In genomic region chr7:45001138-45001694, GRCh38 we compare ENCODE assay signal across 8 cellular contexts. TPM values are rescaled to one million over a fixed set of nuclear protein-coding genes. Genes with fewer than 3 reads are reported as not detected.
DNase-seq lines count a peak whose midpoint lies in the region; ATAC-seq, FAIRE-seq and TF ChIP-seq lines count a peak whose summit lies in the region.

No MANE protein-coding gene starts in this region.

- no peak for TF ChIP-seq CTCF in CD4-positive, alpha-beta T cell (IDR thresholded peaks at IDR 0.05)
- TF ChIP-seq CTCF in osteoblast (IDR thresholded peaks at IDR 0.05; ENCODE audit: extremely low read depth, low read depth, low read length) = no peak

- H3K27ac ChIP-seq in CD4-positive, alpha-beta T cell (ENCODE audit: low read depth, low read length) = peak overlapping the region; percentile 87
- H3K27ac ChIP-seq in KOPT-K1 (ENCODE audit: low read depth, low read length, poor library complexity, severe bottlenecking) (peak overlapping the region; percentile 99), osteoblast (ENCODE audit: low read depth, low read length) (peak overlapping the region; percentile 42)

- H2AFZ ChIP-seq in osteoblast (ENCODE audit: low read length) = no peak overlapping the region

- intact Hi-C loops in CD4-positive, alpha-beta T cell (cut with DNase I, micrococcal nuclease) = loop anchor here (1.0 to 5.0 kb wide), 5 partner anchors 15 to 154 kb away; partner anchors contain the start of genes H2AZ2 (in 1 of the 2), MYO1G (in 1 of the 2) and TBRG4 (in 1 of the 2)

- H3K4me3 ChIP-seq in endocrine pancreas (ENCODE audit: control insufficient read depth, insufficient read depth, low read length) (peak overlapping the region; percentile 85), osteoblast (ENCODE audit: insufficient read depth, low read length) (peak overlapping the region; percentile 77)

- peak; percentile 29 to 74 (median 58) for DNase-seq in CD4-positive, alpha-beta T cell
- DNase-seq in GM19239 (ENCODE audit: insufficient read length, low spot score) (no peak), osteoblast (ENCODE audit: insufficient read length, low spot score, missing footprints) (peak; percentile 79), superior temporal gyrus (ENCODE audit: extremely low spot score) (no peak)
- DNase-seq in activated CD4-positive, alpha-beta T cell treated with anti-CD3 and anti-CD28 coated beads, Interleukin-2, amount 50 U/mL, for 48 hours = peak; percentile 61 to 72

- H3K27me3 ChIP-seq in CD4-positive, alpha-beta T cell (ENCODE audit: control insufficient read depth, insufficient read depth, low read length) = no peaks in the 10 kb centered on the region
- H3K27me3 ChIP-seq in endocrine pancreas (ENCODE audit: control insufficient read depth, insufficient read depth, low read length) = no peaks in the 10 kb centered on the region
- H3K27me3 ChIP-seq in osteoblast (ENCODE audit: insufficient read depth, low read length) = no peaks in the 10 kb centered on the region

- H3K9me3 ChIP-seq in CD4-positive, alpha-beta T cell (ENCODE audit: control insufficient read depth, low read length) = no peaks in the 10 kb centered on the region
- H3K9me3 ChIP-seq in KOPT-K1 (ENCODE audit: insufficient read depth, low read length, poor library complexity, severe bottlenecking) (no peaks in the 10 kb centered on the region), endocrine pancreas (ENCODE audit: control insufficient read depth, low read length) (no peaks in the 10 kb centered on the region), osteoblast (ENCODE audit: low read depth, low read length) (no peaks in the 10 kb centered on the region)

- no peak overlapping the region for H3K9ac ChIP-seq in endocrine pancreas (ENCODE audit: control insufficient read depth, insufficient read depth, low read length)

- peaks cover 23% of the 10 kb centered on the region for H4K20me1 ChIP-seq in osteoblast (ENCODE audit: insufficient read depth, low read length)

- CTCF ChIA-PET in CD4-positive, alpha-beta T cell (lab: Charles Lee) = interaction anchor here (0.9 to 7.6 kb wide), 17 partner anchors 13 to 144 kb away, joined by 3 to 62 read pairs (median 5); partner anchors contain the start of genes MYO1G and TBRG4

- ATAC-seq in CD4-positive, alpha-beta T cell (ENCODE audit: poor library complexity) = peak; percentile 59
- ATAC-seq in HG02970 (IDR thresholded peaks at IDR 0.05; ENCODE audit: low FRiP score, unreplicated experiment) = no peak

- H3K27me3 Mint-ChIP-seq in CD4-positive, alpha-beta T cell = no peaks in the 10 kb centered on the region

- peak overlapping the region; percentile 80 for H3K4me2 ChIP-seq in osteoblast (ENCODE audit: insufficient read depth, low read length)

- H3K4me1 Mint-ChIP-seq in CD4-positive, alpha-beta T cell (ENCODE audit: low read depth) = peaks cover 49% of the 10 kb centered on the region

- H3K9me3 Mint-ChIP-seq in CD4-positive, alpha-beta T cell = no peaks in the 10 kb centered on the region

- peak overlapping the region; percentile 87 for H3K4me3 Mint-ChIP-seq in CD4-positive, alpha-beta T cell

- H3K79me2 ChIP-seq in osteoblast (ENCODE audit: insufficient read depth, low read length) = peaks cover 58% of the 10 kb centered on the region

- H3K36me3 Mint-ChIP-seq in CD4-positive, alpha-beta T cell (ENCODE audit: low read depth) = peaks cover 13% of the 10 kb centered on the region

- FAIRE-seq in GM19239 (lab: Jason Lieb, UNC) = peak; percentile 93

- H3K27ac Mint-ChIP-seq in CD4-positive, alpha-beta T cell = peak overlapping the region; percentile 89

- peaks cover 39% of the 10 kb centered on the region for H3K36me3 ChIP-seq in KOPT-K1 (ENCODE audit: insufficient read depth, low read length)
- H3K36me3 ChIP-seq in endocrine pancreas (ENCODE audit: control insufficient read depth, insufficient read depth, low read length) = no peaks in the 10 kb centered on the region
- H3K36me3 ChIP-seq in osteoblast (ENCODE audit: insufficient read depth, low read length) = no peaks in the 10 kb centered on the region

- POLR2A ChIA-PET in CD4-positive, alpha-beta T cell (lab: Charles Lee) = interaction anchor here (0.8 to 10.2 kb wide), 22 partner anchors 10 to 511 kb away, joined by 3 to 367 read pairs (median 9); partner anchors contain the start of genes MYO1G, NUDCD3, OGDH and PURB

- H3K4me1 ChIP-seq in endocrine pancreas (ENCODE audit: control insufficient read depth, insufficient read depth, low read length) (peaks cover 6% of the 10 kb centered on the region), osteoblast (ENCODE audit: insufficient read depth, low read length) (peaks cover 11% of the 10 kb centered on the region)

RNA-seq across cellular contexts. Expression of gene CCM2, which starts 1.2 kb away (rescaled TPM):
- total RNA-seq in CD4-positive, alpha-beta T cell = 10 to 100 TPM; 48.8 to 52.8 TPM
- 41.8 and 42.3 TPM in 2 replicates for total RNA-seq in osteoblast

RNA-seq across cellular contexts. Expression of gene MYO1G, which starts 22.4 kb away (rescaled TPM):
- 100 to 1,000 TPM; 155 to 157 TPM for total RNA-seq in CD4-positive, alpha-beta T cell
- 0.29 and 0.36 TPM in 2 replicates for total RNA-seq in osteoblast

Comparison
In these comparisons a context has a peak if more than half of its experiments do, and no peak if none do; other contexts are left out.
1. DNase-seq: peak in CD4-positive, alpha-beta T cell (10 of 10), activated CD4-positive, alpha-beta T cell treated with anti-CD3 and anti-CD28 coated beads, Interleukin-2, amount 50 U/mL, for 48 hours (2 of 2) and osteoblast (single experiment); none in GM19239 (single experiment) and superior temporal gyrus (single experiment).
2. H3K27ac ChIP-seq: peak in every context shown above with its lines; median percentile 99 in KOPT-K1; 87 in CD4-positive, alpha-beta T cell; 42 in osteoblast.
3. RNA of gene MYO1G, which starts 22.4 kb away (total RNA-seq): 155 to 157 TPM in CD4-positive, alpha-beta T cell; 0.29 to 0.36 TPM in osteoblast; every median in the first group is over 100 times any median in the second.